Comparison of ENCODE assay signal across 21 cellular contexts in the genomic region with DNA sequence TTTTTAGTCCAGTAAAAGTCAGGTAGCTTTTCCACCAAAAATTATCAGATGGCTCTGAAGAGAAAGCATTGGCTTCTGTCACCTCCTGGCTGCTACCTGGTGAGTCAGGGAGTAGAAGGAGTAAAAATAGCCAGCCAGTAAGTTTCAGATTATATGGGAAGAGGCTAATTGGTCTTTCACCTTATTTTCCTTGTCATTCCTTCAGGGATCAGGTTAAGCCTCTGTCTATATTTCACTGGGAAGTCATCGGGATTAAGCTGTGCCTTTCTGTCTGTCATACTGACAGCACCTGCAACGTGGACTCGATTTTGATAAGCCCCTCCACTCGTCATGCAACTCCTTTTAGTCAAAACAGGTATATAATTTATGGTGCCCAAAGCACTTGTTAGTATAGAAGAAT.
"Had no signal": no experiment of that assay in that cellular context is flagged by ENCODE, and none has a peak within 500 bp of the region (broad histone marks: within the 10 kb centered on the region; RNA-seq: fewer than 3 reads in every experiment).

No MANE protein-coding gene starts in this region.

- H3K36me3 ChIP-seq: heart left ventricle, right lobe of liver, spleen, tibial nerve, upper lobe of right lung, vagina had no signal

- H3K9me3 ChIP-seq: psoas muscle, right lobe of liver, spleen, testis, tibial nerve, upper lobe of right lung, vagina had no signal

- H3K27me3 ChIP-seq: dorsolateral prefrontal cortex, heart left ventricle, right lobe of liver, spleen, testis, tibial nerve, upper lobe of right lung, vagina had no signal

- DNase-seq: dorsolateral prefrontal cortex; effector CD8-positive, alpha-beta T cell; heart left ventricle; hippocampal formation; left colon; mesendoderm; naive B cell; psoas muscle; retina; right lobe of liver; spleen; stimulated activated CD4-positive, alpha-beta T cell treated with anti-CD3 and anti-CD28 coated beads, Interleukin-15, amount 100 ng/mL, for 24 hours; stimulated activated CD4-positive, alpha-beta T cell treated with anti-CD3 and anti-CD28 coated beads, Interleukin-1b, Interleukin-23, amount 100 ng/mL, for 48 hours; stimulated activated CD4-positive, alpha-beta T cell treated with anti-CD3 and anti-CD28 coated beads, Interleukin-4, amount 100 ng/mL, for 24 hours; testis; upper lobe of right lung had no signal

- H3K4me3 ChIP-seq: dorsolateral prefrontal cortex, heart left ventricle, psoas muscle, right lobe of liver, spleen, testis, tibial nerve, upper lobe of right lung, vagina had no signal

- FAIRE-seq: frontal cortex had no signal

- ATAC-seq: esophagus mucosa; heart left ventricle; left colon; psoas muscle; right lobe of liver; stimulated activated memory B cell treated with anti-CD40 and anti-IgM and Interleukin-4, amounts not matched to agents 10 μg/mL and 1 μg/mL and 100 μg/mL, for 72 hours had no signal

- H3K27ac ChIP-seq: dorsolateral prefrontal cortex, heart left ventricle, psoas muscle, right lobe of liver, spleen, testis, tibial nerve, upper lobe of right lung, vagina had no signal

- H3K4me1 ChIP-seq: heart left ventricle, psoas muscle, right lobe of liver, spleen, testis, tibial nerve, upper lobe of right lung, vagina had no signal
